Comparison of ENCODE assay signal across 1 cellular context in the genomic region with DNA sequence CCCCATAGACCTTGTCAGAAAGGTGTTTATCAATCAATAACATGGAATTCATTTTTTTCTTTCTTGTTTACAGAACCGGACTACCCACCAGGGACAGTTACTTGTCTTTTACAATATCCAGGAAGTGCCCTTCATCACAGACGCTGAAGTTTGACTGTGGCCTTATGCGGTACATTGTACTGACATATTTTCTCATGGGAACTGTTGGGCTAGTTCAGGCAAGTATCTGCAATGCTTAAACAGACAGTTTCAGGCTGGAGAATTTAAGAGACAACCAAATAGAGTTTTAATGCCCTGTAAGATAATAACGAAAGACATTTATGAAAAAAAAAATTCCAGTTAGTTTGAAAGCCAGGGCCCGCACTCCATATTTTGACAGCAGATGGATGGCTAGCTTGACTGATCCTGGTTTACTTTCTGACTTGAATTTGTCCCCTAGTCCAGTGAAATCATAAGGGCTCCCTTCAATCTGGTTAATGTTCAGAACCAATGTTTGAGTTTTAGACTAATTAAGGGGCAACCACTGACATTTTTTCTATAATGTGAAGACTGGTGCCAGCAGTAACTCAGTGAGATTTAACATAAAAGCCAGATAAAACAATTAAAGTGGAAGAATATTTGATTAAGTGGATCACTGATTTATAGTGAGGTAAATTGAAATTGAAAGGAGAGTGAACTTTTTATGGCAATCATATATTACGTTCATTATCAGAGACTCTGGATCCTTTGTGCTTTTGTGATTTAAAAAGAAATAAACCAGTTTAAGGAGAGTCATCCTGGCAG.
TF ChIP-seq lines count a peak whose summit lies in the region.

No MANE protein-coding gene starts in this region.

TF ChIP-seq in SK-N-SH treated with all-trans-retinoic acid at 6 μM for 48 hours, 23 proteins besides CTCF, POLR2A, EP300 and RAD21 (continued from another document):
- TF ChIP-seq, protein P1, sequence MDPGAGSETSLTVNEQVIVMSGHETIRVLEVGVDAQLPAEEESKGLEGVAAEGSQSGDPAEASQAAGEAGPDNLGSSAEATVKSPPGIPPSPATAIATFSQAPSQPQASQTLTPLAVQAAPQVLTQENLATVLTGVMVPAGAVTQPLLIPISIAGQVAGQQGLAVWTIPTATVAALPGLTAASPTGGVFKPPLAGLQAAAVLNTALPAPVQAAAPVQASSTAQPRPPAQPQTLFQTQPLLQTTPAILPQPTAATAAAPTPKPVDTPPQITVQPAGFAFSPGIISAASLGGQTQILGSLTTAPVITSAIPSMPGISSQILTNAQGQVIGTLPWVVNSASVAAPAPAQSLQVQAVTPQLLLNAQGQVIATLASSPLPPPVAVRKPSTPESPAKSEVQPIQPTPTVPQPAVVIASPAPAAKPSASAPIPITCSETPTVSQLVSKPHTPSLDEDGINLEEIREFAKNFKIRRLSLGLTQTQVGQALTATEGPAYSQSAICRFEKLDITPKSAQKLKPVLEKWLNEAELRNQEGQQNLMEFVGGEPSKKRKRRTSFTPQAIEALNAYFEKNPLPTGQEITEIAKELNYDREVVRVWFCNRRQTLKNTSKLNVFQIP (CRISPR knock-in tag; IDR thresholded peaks at IDR 0.05; ENCODE audit: borderline replicate concordance, low read depth), result peak; percentile 45; the same call in 1 of the 2 replicates
- TF ChIP-seq ISL1 (CRISPR knock-in tag; IDR thresholded peaks at IDR 0.05) (peak; percentile 100), ZNF8 (CRISPR knock-in tag; IDR thresholded peaks at IDR 0.05) (0 out of 2 replicates have a peak, but pooled peaks have one; percentile 39), TCF4 (CRISPR knock-in tag; IDR thresholded peaks at IDR 0.05; ENCODE audit: borderline replicate concordance) (peak; percentile 85), BACH2 (CRISPR knock-in tag; IDR thresholded peaks at IDR 0.05; ENCODE audit: borderline replicate concordance) (no peak)
- TF ChIP-seq, protein P2, sequence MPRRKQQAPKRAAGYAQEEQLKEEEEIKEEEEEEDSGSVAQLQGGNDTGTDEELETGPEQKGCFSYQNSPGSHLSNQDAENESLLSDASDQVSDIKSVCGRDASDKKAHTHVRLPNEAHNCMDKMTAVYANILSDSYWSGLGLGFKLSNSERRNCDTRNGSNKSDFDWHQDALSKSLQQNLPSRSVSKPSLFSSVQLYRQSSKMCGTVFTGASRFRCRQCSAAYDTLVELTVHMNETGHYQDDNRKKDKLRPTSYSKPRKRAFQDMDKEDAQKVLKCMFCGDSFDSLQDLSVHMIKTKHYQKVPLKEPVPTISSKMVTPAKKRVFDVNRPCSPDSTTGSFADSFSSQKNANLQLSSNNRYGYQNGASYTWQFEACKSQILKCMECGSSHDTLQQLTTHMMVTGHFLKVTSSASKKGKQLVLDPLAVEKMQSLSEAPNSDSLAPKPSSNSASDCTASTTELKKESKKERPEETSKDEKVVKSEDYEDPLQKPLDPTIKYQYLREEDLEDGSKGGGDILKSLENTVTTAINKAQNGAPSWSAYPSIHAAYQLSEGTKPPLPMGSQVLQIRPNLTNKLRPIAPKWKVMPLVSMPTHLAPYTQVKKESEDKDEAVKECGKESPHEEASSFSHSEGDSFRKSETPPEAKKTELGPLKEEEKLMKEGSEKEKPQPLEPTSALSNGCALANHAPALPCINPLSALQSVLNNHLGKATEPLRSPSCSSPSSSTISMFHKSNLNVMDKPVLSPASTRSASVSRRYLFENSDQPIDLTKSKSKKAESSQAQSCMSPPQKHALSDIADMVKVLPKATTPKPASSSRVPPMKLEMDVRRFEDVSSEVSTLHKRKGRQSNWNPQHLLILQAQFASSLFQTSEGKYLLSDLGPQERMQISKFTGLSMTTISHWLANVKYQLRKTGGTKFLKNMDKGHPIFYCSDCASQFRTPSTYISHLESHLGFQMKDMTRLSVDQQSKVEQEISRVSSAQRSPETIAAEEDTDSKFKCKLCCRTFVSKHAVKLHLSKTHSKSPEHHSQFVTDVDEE (CRISPR knock-in tag; IDR thresholded peaks at IDR 0.05), result peak; percentile 96
- TF ChIP-seq, protein P3, sequence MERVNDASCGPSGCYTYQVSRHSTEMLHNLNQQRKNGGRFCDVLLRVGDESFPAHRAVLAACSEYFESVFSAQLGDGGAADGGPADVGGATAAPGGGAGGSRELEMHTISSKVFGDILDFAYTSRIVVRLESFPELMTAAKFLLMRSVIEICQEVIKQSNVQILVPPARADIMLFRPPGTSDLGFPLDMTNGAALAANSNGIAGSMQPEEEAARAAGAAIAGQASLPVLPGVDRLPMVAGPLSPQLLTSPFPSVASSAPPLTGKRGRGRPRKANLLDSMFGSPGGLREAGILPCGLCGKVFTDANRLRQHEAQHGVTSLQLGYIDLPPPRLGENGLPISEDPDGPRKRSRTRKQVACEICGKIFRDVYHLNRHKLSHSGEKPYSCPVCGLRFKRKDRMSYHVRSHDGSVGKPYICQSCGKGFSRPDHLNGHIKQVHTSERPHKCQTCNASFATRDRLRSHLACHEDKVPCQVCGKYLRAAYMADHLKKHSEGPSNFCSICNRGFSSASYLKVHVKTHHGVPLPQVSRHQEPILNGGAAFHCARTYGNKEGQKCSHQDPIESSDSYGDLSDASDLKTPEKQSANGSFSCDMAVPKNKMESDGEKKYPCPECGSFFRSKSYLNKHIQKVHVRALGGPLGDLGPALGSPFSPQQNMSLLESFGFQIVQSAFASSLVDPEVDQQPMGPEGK (CRISPR knock-in tag; IDR thresholded peaks at IDR 0.05; ENCODE audit: borderline replicate concordance), result peak; percentile 92
